ENCODE assay signal across 14 cellular contexts in the genomic region with DNA sequence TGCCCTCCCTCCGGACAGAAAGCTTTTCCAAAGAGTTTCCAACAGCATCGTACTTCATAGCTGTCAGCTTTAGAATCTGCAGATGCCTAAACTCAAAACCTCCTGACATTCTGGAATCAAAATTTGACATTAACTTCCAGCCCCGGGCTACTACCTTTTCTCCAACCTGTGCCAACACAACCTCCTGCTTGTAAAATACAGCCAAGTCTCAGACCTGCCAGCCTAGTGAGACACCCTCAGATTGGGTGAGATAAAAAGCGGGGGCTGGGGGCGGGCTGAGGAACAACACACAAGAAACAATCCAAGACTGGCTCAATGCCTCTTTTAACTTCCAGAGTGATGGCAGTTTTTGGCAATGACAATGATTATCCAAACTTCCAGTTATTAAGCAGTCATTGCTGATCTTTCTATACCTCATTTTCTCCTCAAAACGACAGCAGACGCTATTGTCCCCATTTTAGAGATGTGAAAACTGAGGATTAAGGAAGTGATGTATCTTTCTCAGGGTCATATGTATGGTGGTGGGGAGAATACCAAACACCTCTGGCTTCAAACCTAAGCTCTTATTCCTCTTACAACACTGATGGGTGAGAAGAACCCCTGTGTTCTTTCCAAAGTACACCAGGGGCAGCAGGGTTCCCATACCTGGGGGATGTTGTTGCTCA. TPM values are rescaled to one million over a fixed set of nuclear protein-coding genes. Genes with fewer than 3 reads are reported as not detected.
DNase-seq lines count a peak whose midpoint lies in the region; ATAC-seq and TF ChIP-seq lines count a peak whose summit lies in the region.
"Had no signal": no experiment of that assay in that cellular context is flagged by ENCODE, and none has a peak within 500 bp of the region (broad histone marks: within the 10 kb centered on the region; RNA-seq: fewer than 3 reads in every experiment).

No MANE protein-coding gene starts in this region.

- intact Hi-C loops in esophagus squamous epithelium (cut with DNase I), result no loop called here

- H3K79me2 ChIP-seq in ACC112 (ENCODE audit: control insufficient read depth, insufficient read depth, low read length, unreplicated experiment), result peaks cover 4% of the 10 kb centered on the region

- H3K27ac ChIP-seq in ACC112 (ENCODE audit: low read depth, low read length) (peak overlapping the region; percentile 76), SJSA1 (peak overlapping the region; percentile 83), esophagus squamous epithelium (peak overlapping the region in 3 of 4 donors; percentile 79 to 83 (median 81))

- H3K4me1 ChIP-seq in ACC112 (ENCODE audit: control insufficient read depth, insufficient read depth, low read length, unreplicated experiment) (peaks cover 32% of the 10 kb centered on the region), SJSA1 (replicated peaks) (peaks cover 51% of the 10 kb centered on the region), esophagus squamous epithelium (peaks cover 9 to 74% (median 30%) of the 10 kb centered on the region in 3 donors)

- no peaks in the 10 kb centered on the region for H3K36me3 Mint-ChIP-seq in osteocyte (ENCODE audit: unreplicated experiment)
- no peaks in the 10 kb centered on the region for H3K36me3 Mint-ChIP-seq in activated naive CD8-positive, alpha-beta T cell treated with anti-CD3 and anti-CD28 coated beads, Interleukin-2, amount 50 U/mL, for 24 hours (ENCODE audit: low read depth)

- no peaks in the 10 kb centered on the region for H3K27me3 Mint-ChIP-seq in osteocyte (ENCODE audit: unreplicated experiment)
- H3K27me3 Mint-ChIP-seq in activated naive CD8-positive, alpha-beta T cell treated with anti-CD3 and anti-CD28 coated beads, Interleukin-2, amount 50 U/mL, for 24 hours, result peaks cover 80% of the 10 kb centered on the region

- peaks cover 64% of the 10 kb centered on the region for H3K4me1 Mint-ChIP-seq in osteocyte (ENCODE audit: unreplicated experiment)
- H3K4me1 Mint-ChIP-seq in activated naive CD8-positive, alpha-beta T cell treated with anti-CD3 and anti-CD28 coated beads, Interleukin-2, amount 50 U/mL, for 24 hours, result peaks cover 6% of the 10 kb centered on the region

- H3K4me3 Mint-ChIP-seq in osteocyte (ENCODE audit: unreplicated experiment), result peak overlapping the region; percentile 78
- H3K4me3 Mint-ChIP-seq in activated naive CD8-positive, alpha-beta T cell treated with anti-CD3 and anti-CD28 coated beads, Interleukin-2, amount 50 U/mL, for 24 hours, result no peak overlapping the region
- H3K4me3 Mint-ChIP-seq: activated T-cell treated with anti-CD3 and anti-CD28 coated beads, Interleukin-2, amount 50 U/mL, for 24 hours had no signal

- 16 to 45% methylated on average over 7 of the region's 7 CpGs for WGBS in esophagus squamous epithelium, 2 donors

- no peaks in the 10 kb centered on the region for H3K27me3 ChIP-seq in ACC112 (ENCODE audit: insufficient read depth, low read length)
- no peaks in the 10 kb centered on the region for H3K27me3 ChIP-seq in SJSA1 (replicated peaks)
- peaks cover 0 to 85% (median 0%) of the 10 kb centered on the region in 4 donors for H3K27me3 ChIP-seq in esophagus squamous epithelium

- no peak for DNase-seq in SJSA1 (ENCODE audit: low read depth in 1 of 2, low spot score in 2 of 2)
- DNase-seq in esophagus squamous epithelium (lab: John Stamatoyannopoulos, UW), result no peak
- no peak for DNase-seq in osteocyte (ENCODE audit: extremely low spot score, unreplicated experiment)
- no peak for DNase-seq in hippocampal formation (lab: John Stamatoyannopoulos, UW)
- no peak for DNase-seq in GM10266 (ENCODE audit: extremely low spot score)
- no peak for DNase-seq in NCI-H187 (lab: John Stamatoyannopoulos, UW)
- DNase-seq in activated naive CD8-positive, alpha-beta T cell treated with anti-CD3 and anti-CD28 coated beads, Interleukin-2, amount 50 U/mL, for 24 hours, result no peak
- DNase-seq: activated T-cell treated with anti-CD3 and anti-CD28 coated beads, Interleukin-2, amount 50 U/mL, for 24 hours; anterior cingulate cortex; DMS 273 treated with DMSO at 0.1 percent for 48 hours; NCI-H1105 treated with DMSO at 0.1 percent for 48 hours; NCI-H446 treated with DMSO at 0.1 percent for 48 hours had no signal

- no peaks in the 10 kb centered on the region for H3K9me3 ChIP-seq in SJSA1 (replicated peaks)
- no peaks in the 10 kb centered on the region for H3K9me3 ChIP-seq in esophagus squamous epithelium
- H3K9me3 ChIP-seq: tibial nerve had no signal

- H3K36me3 ChIP-seq in ACC112 (ENCODE audit: insufficient read depth, low read length) (no peaks in the 10 kb centered on the region), SJSA1 (no peaks in the 10 kb centered on the region), esophagus squamous epithelium (no peaks in the 10 kb centered on the region)

- H2AFZ ChIP-seq in ACC112 (ENCODE audit: low read length, unreplicated experiment), result no peak overlapping the region

- TF ChIP-seq POLR2A in esophagus squamous epithelium (IDR thresholded peaks at IDR 0.05), result no peak

- H3K4me3 ChIP-seq in ACC112 (ENCODE audit: low read depth, low read length) (peak overlapping the region; percentile 72), SJSA1 (peak overlapping the region; percentile 41; the same call in 1 of the 2 replicates), esophagus squamous epithelium (peak overlapping the region; percentile 22 to 59 (median 40))

- H3K27ac Mint-ChIP-seq in osteocyte (ENCODE audit: unreplicated experiment), result no peak overlapping the region
- H3K27ac Mint-ChIP-seq in activated naive CD8-positive, alpha-beta T cell treated with anti-CD3 and anti-CD28 coated beads, Interleukin-2, amount 50 U/mL, for 24 hours, result no peak overlapping the region
- H3K27ac Mint-ChIP-seq: activated T-cell treated with anti-CD3 and anti-CD28 coated beads, Interleukin-2, amount 50 U/mL, for 24 hours had no signal

- ATAC-seq in activated naive CD8-positive, alpha-beta T cell treated with anti-CD3 and anti-CD28 coated beads, Interleukin-2, amount 50 U/mL, for 24 hours, result no peak

- TF ChIP-seq CTCF in esophagus squamous epithelium (IDR thresholded peaks at IDR 0.05), result no peak
- no peak for TF ChIP-seq CTCF in osteocyte (IDR thresholded peaks at IDR 0.05)
- TF ChIP-seq CTCF in GM10266 (IDR thresholded peaks at IDR 0.05; ENCODE audit: control insufficient read depth, insufficient read depth, low read depth, missing control alignments), result no peak

- H3K9me3 Mint-ChIP-seq in osteocyte (ENCODE audit: unreplicated experiment), result no peaks in the 10 kb centered on the region
- no peaks in the 10 kb centered on the region for H3K9me3 Mint-ChIP-seq in activated naive CD8-positive, alpha-beta T cell treated with anti-CD3 and anti-CD28 coated beads, Interleukin-2, amount 50 U/mL, for 24 hours
- H3K9me3 Mint-ChIP-seq: activated T-cell treated with anti-CD3 and anti-CD28 coated beads, Interleukin-2, amount 50 U/mL, for 24 hours had no signal

RNA-seq across cellular contexts. Expression of gene TNC, which starts 1.2 kb away (rescaled TPM):
- total RNA-seq in SJSA1 (2014; rRNA removed; shearing (Covaris generic)), result 35.7 and 37.6 TPM in 2 replicates
- total RNA-seq in esophagus squamous epithelium, result 10 to 100 TPM in 3 of 4 donors, 1 to 10 TPM in 1; 8.5 to 75.1 (median 45.4) TPM
- 75.1 and 81.8 TPM in 2 replicates for total RNA-seq in osteocyte
